ENCODE assay signal across 8 cellular contexts in genomic region chr9:85743290-85744128, GRCh38. TPM values are rescaled to one million over a fixed set of nuclear protein-coding genes. Genes with fewer than 3 reads are reported as not detected.
A peak's percentile ranks its signal among the peaks of the same experiment; 100 is the strongest.
DNase-seq lines count a peak whose midpoint lies in the region; ATAC-seq, FAIRE-seq and TF ChIP-seq lines count a peak whose summit lies in the region.

No MANE protein-coding gene starts in this region.

- intact Hi-C loops in A673 (cut with micrococcal nuclease; ENCODE audit: unreplicated experiment) (no loop called here), stomach (cut with DNase I; ENCODE audit: low total_unique reads) (no loop called here)

- TF ChIP-seq CTCF in A673 (conservative IDR thresholded peaks at IDR 0.05; ENCODE audit: low read depth, low read length): no peak
- TF ChIP-seq CTCF in stomach (IDR thresholded peaks at IDR 0.05): no peak
- no peak for TF ChIP-seq CTCF in gastroesophageal sphincter (IDR thresholded peaks at IDR 0.05)

- no peak for TF ChIP-seq POLR2A in H54 (IDR thresholded peaks at IDR 0.05; ENCODE audit: low read depth, low read length)
- TF ChIP-seq POLR2A in stomach (IDR thresholded peaks at IDR 0.05): no peak
- TF ChIP-seq POLR2A in gastroesophageal sphincter (IDR thresholded peaks at IDR 0.05): no peak

- H3K9me3 ChIP-seq in A673 (ENCODE audit: low read depth, low read length, poor library complexity, severe bottlenecking) (no peaks in the 10 kb centered on the region), stomach (no peaks in the 10 kb centered on the region), gastroesophageal sphincter (no peaks in the 10 kb centered on the region)

- WGBS in stomach, 5 donors: 30 to 42% (median 33%) methylated on average over 14 of the region's 14 CpGs
- WGBS in gastroesophageal sphincter (ENCODE audit: low coverage in 1 of 2), 2 donors: 61% methylated on average over 10 to 14 of the region's 14 CpGs

- in situ Hi-C loops in SK-MEL-5 (cut with HindIII; ENCODE audit: low pct_unique_long_range_greater_than_20kb, low sequenced_read_pairs): no loop called here

- no TSS peak for BruUV-seq in A673 (replicated peaks; lab: Mats Ljungman, UMichigan)

- no peak for TF ChIP-seq EP300 in stomach (IDR thresholded peaks at IDR 0.05)
- TF ChIP-seq EP300 in gastroesophageal sphincter (IDR thresholded peaks at IDR 0.05): no peak

- H3K27me3 ChIP-seq in A673 (replicated peaks; ENCODE audit: insufficient read depth, low read depth, low read length, poor library complexity): no peaks in the 10 kb centered on the region
- H3K27me3 ChIP-seq in stomach: peaks cover 0 to 6% (median 0%) of the 10 kb centered on the region in 3 donors
- peaks cover 9% of the 10 kb centered on the region for H3K27me3 ChIP-seq in gastroesophageal sphincter

- H3K4me1 ChIP-seq in A673 (ENCODE audit: insufficient read depth, low read length, poor library complexity, severe bottlenecking): peaks cover 15% of the 10 kb centered on the region
- peaks cover 0 to 32% (median 18%) of the 10 kb centered on the region in 4 donors for H3K4me1 ChIP-seq in stomach
- H3K4me1 ChIP-seq in gastroesophageal sphincter: peaks cover 0 to 24% (median 0%) of the 10 kb centered on the region in 3 donors

- H3K27ac ChIP-seq in A673 (ENCODE audit: low read depth, low read length, poor library complexity, severe bottlenecking) (no peak overlapping the region), stomach (no peak overlapping the region), gastroesophageal sphincter (no peak overlapping the region)

- ATAC-seq in HG03521 (IDR thresholded peaks at IDR 0.05; ENCODE audit: unreplicated experiment): no peak
- no peak for ATAC-seq in gastroesophageal sphincter

- peak; percentile 97 for FAIRE-seq in H54 (lab: Jason Lieb, UNC)

- H3K36me3 ChIP-seq in A673 (ENCODE audit: insufficient read depth, low read length, poor library complexity, severe bottlenecking) (no peaks in the 10 kb centered on the region), stomach (no peaks in the 10 kb centered on the region), gastroesophageal sphincter (no peaks in the 10 kb centered on the region)

- CTCF ChIA-PET in A673 (lab: Charles Lee): interaction anchor here (0.7 kb wide), 1 partner anchor 410 kb away, joined by 4 read pairs; no protein-coding TSS in a partner anchor

- POLR2A ChIA-PET in A673 (lab: Charles Lee; ENCODE audit: low non-redundant PET): interaction anchor here (0.7 kb wide), 1 partner anchor 1738 kb away, joined by 3 read pairs; no protein-coding TSS in a partner anchor

- H3K4me3 ChIP-seq in A673 (ENCODE audit: low read depth, low read length, poor library complexity, severe bottlenecking) (peak overlapping the region; percentile 98), stomach (peak overlapping the region in 1 of 4 donors; percentile 85), gastroesophageal sphincter (no peak overlapping the region)

- DNase-seq in A673 (ENCODE audit: low spot score) (peak; percentile 55), H54 (ENCODE audit: insufficient read length, low spot score) (peak; percentile 49), SK-MEL-5 (ENCODE audit: low read depth, low spot score) (peak; percentile 61), fibroblast of the conjunctiva (ENCODE audit: low read depth) (peak; percentile 14), stomach (peak; percentile 34), middle frontal gyrus (ENCODE audit: extremely low spot score, low spot score) (no peak)

RNA-seq across cellular contexts. Expression of gene AGTPBP1, which starts 1.8 kb away (rescaled TPM):
- total RNA-seq in A673 (2021) (24.7 and 27.4 TPM in 2 replicates), stomach (10 to 100 TPM in 4 of 5 donors, 1 to 10 TPM in 1; 5.2 to 46.1 (median 21.4) TPM), gastroesophageal sphincter (10 to 100 TPM; 15.3 to 29.7 (median 19.1) TPM)
- total RNA-seq in SK-MEL-5 (2014; rRNA removed; shearing (Covaris generic)): 15.8 and 17.9 TPM in 2 replicates
- polyA plus RNA-seq in SK-MEL-5 (2015; cell fraction: cytosol; rRNA removed): 7.5 and 9.7 TPM in 2 replicates
- 20.2 and 27.5 TPM in 2 replicates for polyA plus RNA-seq in SK-MEL-5 (2015; cell fraction: nucleus; rRNA removed)
- polyA plus RNA-seq in stomach: 1 to 10 TPM; 2.9 to 7.2 (median 3.5) TPM
